In the genomic region with DNA sequence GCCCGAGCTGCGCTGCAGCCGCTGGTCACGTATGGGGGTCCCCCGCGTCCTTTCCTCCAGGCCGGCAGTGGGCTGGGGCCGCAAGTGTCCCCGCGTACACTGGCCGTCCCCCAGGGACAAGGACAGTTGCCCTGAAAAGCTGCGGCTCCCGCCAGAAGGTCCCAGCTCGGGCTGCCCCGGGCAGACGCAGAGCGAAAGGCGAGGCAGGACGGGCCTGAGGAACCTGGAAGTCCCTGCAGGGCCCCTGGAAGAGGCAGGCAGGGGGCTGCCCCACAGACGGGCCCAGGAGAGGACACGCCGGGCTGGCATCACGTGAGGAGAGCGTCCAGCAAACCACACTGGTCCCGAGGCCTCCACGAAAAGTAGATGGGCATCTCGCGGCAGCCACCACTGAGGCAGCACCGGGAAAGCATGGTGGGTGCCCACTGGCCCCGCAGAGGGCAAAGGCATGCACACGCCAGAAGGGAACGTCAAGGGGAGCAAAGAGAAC, we compare ENCODE assay signal across 2 cellular contexts.
A peak's percentile ranks its signal among the peaks of the same experiment; 100 is the strongest.
TF ChIP-seq lines count a peak whose summit lies in the region.

No MANE protein-coding gene starts in this region.

TF ChIP-seq in H1, 55 proteins besides CTCF, POLR2A, EP300 and RAD21:
- TF ChIP-seq JUND (IDR thresholded peaks at IDR 0.05; ENCODE audit: low read length): no peak
- TF ChIP-seq NRF1 (IDR thresholded peaks at IDR 0.05; ENCODE audit: low read depth, low read length): no peak
- no peak for TF ChIP-seq RBBP5 (IDR thresholded peaks at IDR 0.05; ENCODE audit: borderline replicate concordance, low read depth, low read length)
- TF ChIP-seq EZH2 (IDR thresholded peaks at IDR 0.05; ENCODE audit: low read depth, low read length, severe bottlenecking): peak; percentile 6
- TF ChIP-seq JUN (IDR thresholded peaks at IDR 0.05; ENCODE audit: low read depth, low read length): no peak

TF ChIP-seq in SK-N-SH, 30 proteins besides CTCF, POLR2A, EP300 and RAD21:
- no peak for TF ChIP-seq SIN3A (IDR thresholded peaks at IDR 0.05; ENCODE audit: borderline replicate concordance, low read depth, low read length)
- no peak for TF ChIP-seq FOXJ3 (CRISPR knock-in tag; IDR thresholded peaks at IDR 0.05)
- no peak for TF ChIP-seq MXI1 (IDR thresholded peaks at IDR 0.05; ENCODE audit: low read depth, low read length)
